ENCODE assay signal across 8 cellular contexts in the genomic region with DNA sequence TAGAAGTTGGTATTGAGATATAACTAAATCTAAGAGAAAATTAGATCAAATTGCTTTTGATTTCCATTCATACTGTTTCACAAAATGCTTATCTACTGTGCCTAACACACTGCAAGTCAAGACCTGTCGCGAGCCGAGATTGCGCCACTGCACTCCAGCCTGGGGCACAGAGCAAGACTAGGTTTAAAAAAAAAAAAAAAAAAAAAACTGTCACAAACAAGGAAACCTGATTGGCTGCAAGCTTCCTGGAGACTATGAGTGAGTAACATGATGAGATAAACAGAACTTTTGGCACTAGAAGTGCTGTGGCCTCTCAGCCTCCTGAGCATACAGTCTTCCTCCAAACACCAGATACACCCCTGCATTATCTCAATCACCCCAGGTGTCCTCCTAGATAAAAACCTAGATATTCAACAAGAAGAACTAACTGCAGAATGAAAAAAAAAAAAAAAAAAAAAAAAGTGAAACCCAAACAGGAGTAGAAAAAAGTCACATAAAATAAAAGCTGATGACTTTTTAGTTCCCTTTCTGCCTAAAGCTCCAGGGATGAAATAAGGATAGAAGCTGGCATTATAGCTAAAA.
A peak's percentile ranks its signal among the peaks of the same experiment; 100 is the strongest.
DNase-seq lines count a peak whose midpoint lies in the region; FAIRE-seq and TF ChIP-seq lines count a peak whose summit lies in the region.

No MANE protein-coding gene starts in this region.

- peak; percentile 62 for FAIRE-seq in GM12892 (lab: Jason Lieb, UNC)

- DNase-seq in GM12892 (ENCODE audit: insufficient read length) (no peak), NOMO-1 treated with dmso at 0.1 percent for 144 hours (lab: John Stamatoyannopoulos, UW; ENCODE audit: unreplicated experiment) (peak; percentile 77), erythroblast (lab: John Stamatoyannopoulos, UW) (peak; percentile 66 to 81), DMS79 treated with DMSO at 0.1 percent for 48 hours (lab: John Stamatoyannopoulos, UW) (no peak), DMS79 (lab: John Stamatoyannopoulos, UW) (no peak)
- no peak for DNase-seq in activated effector memory CD4-positive, alpha-beta T cell treated with anti-CD3 and anti-CD28 coated beads, Interleukin-2, amount 50 U/mL, for 16 hours
- DNase-seq in activated CD4-positive, CD25-positive, alpha-beta regulatory T cell (lab: John Stamatoyannopoulos, UW), result no peak

- peaks cover 70% of the 10 kb centered on the region for H3K4me1 Mint-ChIP-seq in nephron

- peak overlapping the region in 2 of 3 experiments; percentile 29 to 52 for H3K4me3 Mint-ChIP-seq in nephron

- H3K27ac Mint-ChIP-seq in nephron, result peak overlapping the region; percentile 89 to 98 (median 97)

- H3K36me3 Mint-ChIP-seq in nephron (ENCODE audit: low read depth), result peaks cover 6% of the 10 kb centered on the region

- TF ChIP-seq CTCF in nephron (IDR thresholded peaks at IDR 0.05; ENCODE audit: unreplicated experiment in 3 of 3), result no peak

- TF ChIP-seq POLR2A in GM12892 (IDR thresholded peaks at IDR 0.05; ENCODE audit: low read depth, low read length), result no peak
- no peak for TF ChIP-seq POLR2A in erythroblast (IDR thresholded peaks at IDR 0.05; ENCODE audit: low read length)

- H3K9me3 Mint-ChIP-seq in nephron, result no peaks in the 10 kb centered on the region

- no peaks in the 10 kb centered on the region for H3K27me3 Mint-ChIP-seq in nephron (ENCODE audit: low read depth)

Comparison
In these comparisons a context has a peak if more than half of its experiments do, and no peak if none do; other contexts are left out.
1. DNase-seq: peak in NOMO-1 treated with dmso at 0.1 percent for 144 hours (single experiment) and erythroblast (2 of 2); none in GM12892 (single experiment), DMS79 treated with DMSO at 0.1 percent for 48 hours (single experiment), DMS79 (single experiment), activated effector memory CD4-positive, alpha-beta T cell treated with anti-CD3 and anti-CD28 coated beads, Interleukin-2, amount 50 U/mL, for 16 hours (single experiment) and activated CD4-positive, CD25-positive, alpha-beta regulatory T cell (0 of 4).